8 cellular contexts compared by ENCODE assay signal in genomic region chr14:86035882-86036281, GRCh38.
DNase-seq lines count a peak whose midpoint lies in the region; ATAC-seq and TF ChIP-seq lines count a peak whose summit lies in the region.

No MANE protein-coding gene starts in this region.

- intact Hi-C loops in CD14-positive monocyte (cut with micrococcal nuclease): no loop called here

- H3K9me3 Mint-ChIP-seq in CD14-positive monocyte: no peaks in the 10 kb centered on the region

- peak; percentile 37 for TF ChIP-seq CTCF in CD14-positive monocyte (IDR thresholded peaks at IDR 0.05)
- TF ChIP-seq CTCF in epithelial cell of proximal tubule (conservative IDR thresholded peaks at IDR 0.05; ENCODE audit: low read depth, low read length): peak; percentile 52

- no peaks in the 10 kb centered on the region for H3K4me1 Mint-ChIP-seq in CD14-positive monocyte

- H3K4me3 ChIP-seq in epithelial cell of proximal tubule (ENCODE audit: low read depth, low read length): no peak overlapping the region

- DNase-seq in CD14-positive monocyte (ENCODE audit: low spot score) (no peak), HT1080 (ENCODE audit: low read depth) (peak; percentile 28), epithelial cell of proximal tubule (ENCODE audit: low read depth) (no peak), NCI-H2029 treated with DMSO at 0.1 percent for 48 hours (lab: John Stamatoyannopoulos, UW) (no peak), ureter (ENCODE audit: low spot score) (no peak), NCI-H526 treated with DMSO at 0.1 percent for 48 hours (lab: John Stamatoyannopoulos, UW) (no peak), C1 segment of cervical spinal cord (lab: John Stamatoyannopoulos, UW) (no peak)

- H3K27me3 Mint-ChIP-seq in CD14-positive monocyte (ENCODE audit: low read depth in 3 of 3): no peaks in the 10 kb centered on the region

- ATAC-seq in GM19468 (IDR thresholded peaks at IDR 0.05; ENCODE audit: extremely low read depth, unreplicated experiment): peak; percentile 52

- H3K36me3 Mint-ChIP-seq in CD14-positive monocyte: no peaks in the 10 kb centered on the region

- H3K27ac Mint-ChIP-seq in CD14-positive monocyte: no peak overlapping the region

- no peak overlapping the region for H3K4me3 Mint-ChIP-seq in CD14-positive monocyte
